In genomic region chr11:15770798-15771414, GRCh38 we compare ENCODE assay signal across 8 cellular contexts.
A peak's percentile ranks its signal among the peaks of the same experiment; 100 is the strongest.
DNase-seq lines count a peak whose midpoint lies in the region; ATAC-seq and TF ChIP-seq lines count a peak whose summit lies in the region.

No MANE protein-coding gene starts in this region.

- peaks cover 32% of the 10 kb centered on the region for H3K4me1 Mint-ChIP-seq in chondrocyte (ENCODE audit: low read depth)

- no peaks in the 10 kb centered on the region for H3K27me3 Mint-ChIP-seq in chondrocyte (ENCODE audit: low read depth)

- H3K27ac Mint-ChIP-seq in chondrocyte (ENCODE audit: unreplicated experiment) = no peak overlapping the region

- peak; percentile 54 for DNase-seq in AG20443 (ENCODE audit: low spot score)
- DNase-seq in GM13977 (ENCODE audit: low spot score) = peak; percentile 26
- peak; percentile 62 for DNase-seq in NAMALWA (ENCODE audit: low spot score)
- DNase-seq in chondrocyte (ENCODE audit: low spot score) = no peak
- DNase-seq in medulla oblongata (ENCODE audit: extremely low spot score) = peak; percentile 48
- no peak for DNase-seq in T1000 (lab: John Stamatoyannopoulos, UW)
- no peak for DNase-seq in globus pallidus (ENCODE audit: low spot score)

- H3K9me3 Mint-ChIP-seq in chondrocyte (ENCODE audit: low read depth) = peaks cover 3% of the 10 kb centered on the region

- in situ Hi-C loops in GM13977 (cut with MboI; ENCODE audit: low pct_unique_long_range_greater_than_20kb, low sequenced_read_pairs, unreplicated experiment) = no loop called here

- TF ChIP-seq CTCF in GM13977 (IDR thresholded peaks at IDR 0.05; ENCODE audit: extremely low read depth, insufficient read depth, missing control alignments) (peak; percentile 65), chondrocyte (IDR thresholded peaks at IDR 0.05) (peak; percentile 82)

- ATAC-seq in GM21737 (IDR thresholded peaks at IDR 0.05; ENCODE audit: unreplicated experiment) = no peak

- no peak overlapping the region for H3K4me3 Mint-ChIP-seq in chondrocyte (ENCODE audit: unreplicated experiment)

- no peaks in the 10 kb centered on the region for H3K36me3 Mint-ChIP-seq in chondrocyte (ENCODE audit: low read depth)

Comparison
In these comparisons a context has a peak if more than half of its experiments do, and no peak if none do; other contexts are left out.
1. DNase-seq: peak in AG20443 (single experiment), GM13977 (single experiment), NAMALWA (single experiment) and medulla oblongata (single experiment); none in chondrocyte (single experiment), T1000 (single experiment) and globus pallidus (single experiment).